In genomic region chr15:89250142-89250541, GRCh38 we compare ENCODE assay signal across 10 cellular contexts. TPM values are rescaled to one million over a fixed set of nuclear protein-coding genes. Genes with fewer than 3 reads are reported as not detected.
"Had no signal": no experiment of that assay in that cellular context is flagged by ENCODE, and none has a peak within 500 bp of the region (broad histone marks: within the 10 kb centered on the region; RNA-seq: fewer than 3 reads in every experiment).

No MANE protein-coding gene starts in this region.

RNA-seq across cellular contexts. Expression of gene RLBP1, which starts 28.8 kb away (rescaled TPM):
- total RNA-seq: OCI-LY7, PC-3, PC-9, Peyer's patch, Right ventricle myocardium inferior, Right ventricle myocardium superior, RPMI7951, SJCRH30, SJSA1 had no signal
- polyA plus RNA-seq: SK-N-SH had no signal
